Comparison of ENCODE assay signal across 8 cellular contexts in the genomic region with DNA sequence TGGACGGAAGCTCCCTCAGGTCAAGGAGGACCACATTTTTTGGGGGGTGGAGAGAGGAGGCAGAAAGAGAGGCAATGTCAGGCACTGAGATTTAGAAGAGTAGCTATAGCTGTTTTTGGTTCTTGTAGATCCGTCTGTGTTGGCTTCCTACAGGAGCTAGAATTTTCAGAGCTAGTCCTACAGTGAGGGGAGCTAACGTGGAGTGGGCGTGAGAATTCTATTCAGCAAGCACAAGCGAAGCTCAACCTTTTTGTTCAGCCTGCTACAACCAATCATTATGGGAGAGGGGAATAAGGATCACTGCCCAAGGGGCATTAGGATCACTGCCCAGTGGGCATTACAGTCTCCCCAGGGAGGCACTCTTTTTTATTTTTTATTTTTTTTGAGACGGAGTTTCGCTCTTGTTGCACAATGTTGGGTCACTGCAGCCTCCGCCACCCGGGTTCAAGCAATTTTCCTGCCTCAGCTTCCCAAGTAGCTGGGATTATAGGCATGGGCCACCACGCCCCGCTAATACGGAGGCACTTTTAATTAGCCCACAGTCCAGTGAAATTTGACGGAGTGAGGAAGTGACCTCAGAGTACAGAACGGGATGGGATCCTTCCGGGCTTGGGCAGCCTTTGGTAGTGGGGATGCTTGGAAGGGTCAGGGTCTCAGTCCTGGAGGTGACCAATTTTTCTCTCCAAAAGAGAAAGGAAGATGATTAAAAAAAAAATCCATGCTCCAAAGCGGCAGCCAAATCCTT. TPM values are rescaled to one million over a fixed set of nuclear protein-coding genes. Genes with fewer than 3 reads are reported as not detected.
A peak's percentile ranks its signal among the peaks of the same experiment; 100 is the strongest.
DNase-seq lines count a peak whose midpoint lies in the region; ATAC-seq, FAIRE-seq and TF ChIP-seq lines count a peak whose summit lies in the region.

No MANE protein-coding gene starts in this region.

- FAIRE-seq in GM12892 (lab: Jason Lieb, UNC) = no peak

- ATAC-seq in aorta (ENCODE audit: low FRiP score) (peak; percentile 5), GM21529 (IDR thresholded peaks at IDR 0.05; ENCODE audit: unreplicated experiment) (no peak)

- intact Hi-C loops in aorta (cut with DNase I) = loop anchor here (2.0 kb wide), 2 partner anchors 197 to 203 kb away; no protein-coding TSS in a partner anchor

- H3K9me3 ChIP-seq in mononuclear cell (ENCODE audit: low read depth, low read length) (no peaks in the 10 kb centered on the region), aorta (ENCODE audit: control insufficient read depth, low read length) (no peaks in the 10 kb centered on the region)

- H3K27me3 ChIP-seq in GM06990 (replicated peaks; ENCODE audit: control insufficient read depth, insufficient read depth, low read length) (no peaks in the 10 kb centered on the region), mononuclear cell (ENCODE audit: insufficient read depth, low read length) (no peaks in the 10 kb centered on the region), aorta (ENCODE audit: control insufficient read depth in 1 of 2, insufficient read depth in 2 of 2, low read length in 1 of 2) (no peaks in the 10 kb centered on the region)

- WGBS in aorta, 2 donors = 6 to 8% methylated on average over 16 of the region's 16 CpGs

- TF ChIP-seq POLR2A in GM12892 (IDR thresholded peaks at IDR 0.05; ENCODE audit: low read depth, low read length) = no peak

- H3K36me3 ChIP-seq in GM06990 (ENCODE audit: control insufficient read depth, insufficient read depth, low read length) = no peaks in the 10 kb centered on the region; the same call in 1 of the 2 replicates
- H3K36me3 ChIP-seq in aorta (ENCODE audit: control insufficient read depth in 1 of 2, insufficient read depth in 2 of 2, low read length in 1 of 2) = no peaks in the 10 kb centered on the region

- H3K4me3 ChIP-seq in GM06990 (replicated peaks; ENCODE audit: low read depth, low read length) (peak overlapping the region; percentile 96), mononuclear cell (ENCODE audit: low read length) (peak overlapping the region; percentile 80), aorta (ENCODE audit: low read length in 2 of 2) (peak overlapping the region; percentile 46 to 51)

- no peak for DNase-seq in GM06990 (ENCODE audit: extremely low read depth, insufficient read length)
- DNase-seq in NCI-H82 (lab: John Stamatoyannopoulos, UW) = peak; percentile 71
- DNase-seq in dedifferentiated amniotic fluid mesenchymal stem cell (ENCODE audit: extremely low spot score) = peak; percentile 28
- peak; percentile 53 to 72 for DNase-seq in aorta
- no peak for DNase-seq in activated effector memory CD4-positive, alpha-beta T cell treated with anti-CD3 and anti-CD28 coated beads, Interleukin-2, amount 50 U/mL, for 16 hours
- no peak for DNase-seq in GM12892 (ENCODE audit: insufficient read length)

- TF ChIP-seq CTCF in GM06990 (IDR thresholded peaks at IDR 0.05; ENCODE audit: insufficient read depth, low read length, poor library complexity, severe bottlenecking) = no peak

- H3K4me1 ChIP-seq in mononuclear cell (ENCODE audit: insufficient read depth, low read length) (peaks cover 36% of the 10 kb centered on the region), aorta (ENCODE audit: control insufficient read depth in 1 of 2, insufficient read depth in 2 of 2, low read length in 2 of 2) (no peaks in the 10 kb centered on the region)

- H3K27ac ChIP-seq in aorta (ENCODE audit: low read depth in 1 of 2, low read length in 2 of 2) = peak overlapping the region in 1 of 2 donors; percentile 13

RNA-seq across cellular contexts. Expression of a gene that starts 1.1 kb away (rescaled TPM):
- total RNA-seq in mononuclear cell (77.3 TPM), aorta (10 to 100 TPM; 45.7 to 53.2 TPM)
- polyA plus RNA-seq in aorta = 10 to 100 TPM; 21.4 to 45.3 TPM
- polyA plus RNA-seq in GM12892 (2012; ENCODE audit: missing spikeins) = 27.8 TPM

RNA-seq across cellular contexts. Expression of a gene that starts 41.4 kb away (rescaled TPM):
- total RNA-seq in mononuclear cell = 6.0 TPM
- total RNA-seq in aorta = 10 to 100 TPM; 33.4 to 36.1 TPM
- polyA plus RNA-seq in aorta = 10 to 100 TPM; 11.1 to 14.6 TPM
- 9.5 TPM for polyA plus RNA-seq in GM12892 (2012; ENCODE audit: missing spikeins)

Comparison
In these comparisons a context has a peak if more than half of its experiments do, and no peak if none do; other contexts are left out.
1. DNase-seq: peak in NCI-H82 (single experiment), dedifferentiated amniotic fluid mesenchymal stem cell (single experiment) and aorta (2 of 2); none in GM06990 (single experiment), activated effector memory CD4-positive, alpha-beta T cell treated with anti-CD3 and anti-CD28 coated beads, Interleukin-2, amount 50 U/mL, for 16 hours (single experiment) and GM12892 (single experiment).
2. Peak in every context shown above with its lines, with median percentiles within 50 percentile points of each other: H3K4me3 ChIP-seq.